ENCODE assay signal across 18 cellular contexts in genomic region chr3:81443948-81444347, GRCh38.
DNase-seq lines count a peak whose midpoint lies in the region; ATAC-seq and TF ChIP-seq lines count a peak whose summit lies in the region.
"Had no signal": no experiment of that assay in that cellular context is flagged by ENCODE, and none has a peak within 500 bp of the region (broad histone marks: within the 10 kb centered on the region; RNA-seq: fewer than 3 reads in every experiment).

No MANE protein-coding gene starts in this region.

- H2AFZ ChIP-seq in fibroblast of lung (ENCODE audit: low read length): no peak overlapping the region

- no peaks in the 10 kb centered on the region for H4K20me1 ChIP-seq in fibroblast of lung (ENCODE audit: control insufficient read depth, extremely low read depth, insufficient read depth, low read length)

- TF ChIP-seq CTCF in RWPE2 (IDR thresholded peaks at IDR 0.05; ENCODE audit: poor library complexity, severe bottlenecking) (no peak), fibroblast of lung (conservative IDR thresholded peaks at IDR 0.05 in 1 of 2, IDR thresholded peaks at IDR 0.05 in 1 of 2; ENCODE audit: low read depth in 1 of 2, low read length in 2 of 2) (no peak), psoas muscle (IDR thresholded peaks at IDR 0.05) (no peak)

- no peak overlapping the region for H3K9ac ChIP-seq in fibroblast of lung (ENCODE audit: insufficient read depth, low read length)

- DNase-seq in ELR (ENCODE audit: low read depth): peak; percentile 15
- DNase-seq in RWPE2 (ENCODE audit: low spot score): no peak
- DNase-seq in fibroblast of lung (ENCODE audit: low read depth in 2 of 2): peak in 1 of 2 donors; percentile 80
- DNase-seq in psoas muscle: no peak
- DNase-seq in NOMO-1 treated with DMSO at 0.1 percent for 48 hours (lab: John Stamatoyannopoulos, UW; ENCODE audit: unreplicated experiment): no peak
- no peak for DNase-seq in pons (ENCODE audit: low spot score)
- DNase-seq: activated CD4-positive, alpha-beta T cell treated with anti-CD3 and anti-CD28 coated beads, Interleukin-2, amount 50 U/mL, for 48 hours; activated gamma-delta T cell; CD4-positive, alpha-beta memory T cell; Karpas-422; naive B cell; NCI-H187; NCI-H69; T-helper 9 cell had no signal

- H3K4me1 ChIP-seq in RWPE2 (ENCODE audit: insufficient read depth, poor library complexity, severe bottlenecking): peaks cover 4% of the 10 kb centered on the region
- H3K4me1 ChIP-seq in fibroblast of lung (ENCODE audit: control insufficient read depth, extremely low read depth, insufficient read depth, low read length): peaks cover 3% of the 10 kb centered on the region
- no peaks in the 10 kb centered on the region for H3K4me1 ChIP-seq in psoas muscle

- intact Hi-C loops in psoas muscle (cut with DNase I): no loop called here

- no peak overlapping the region for H3K27ac ChIP-seq in RWPE2 (ENCODE audit: poor library complexity, severe bottlenecking)
- H3K27ac ChIP-seq in fibroblast of lung (ENCODE audit: insufficient read depth, low read length): peak overlapping the region; percentile 3
- peak overlapping the region; percentile 17 for H3K27ac ChIP-seq in psoas muscle
- H3K27ac ChIP-seq: esophagus muscularis mucosa had no signal

- WGBS in psoas muscle, 3 donors: 29 to 51% (median 36%) methylated on average over 1 of the region's 1 CpG

- H3K36me3 ChIP-seq in RWPE2 (ENCODE audit: low read depth) (no peaks in the 10 kb centered on the region), fibroblast of lung (ENCODE audit: control insufficient read depth, insufficient read depth, low read length) (no peaks in the 10 kb centered on the region), psoas muscle (ENCODE audit: insufficient read depth in 1 of 2, low read depth in 1 of 2) (no peaks in the 10 kb centered on the region)
- H3K36me3 ChIP-seq: esophagus muscularis mucosa had no signal

- ATAC-seq in RWPE2 (ENCODE audit: low read depth) (peak; percentile 86), psoas muscle (peak; percentile 21 to 68 (median 58)), HG03196 (IDR thresholded peaks at IDR 0.05; ENCODE audit: unreplicated experiment) (no peak), HG03342 (IDR thresholded peaks at IDR 0.05; ENCODE audit: unreplicated experiment) (no peak)

- H3K4me3 ChIP-seq in RWPE2 (ENCODE audit: severe bottlenecking): no peak overlapping the region
- no peak overlapping the region for H3K4me3 ChIP-seq in fibroblast of lung (replicated peaks in 1 of 4; ENCODE audit: control extremely low read depth in 1 of 4, insufficient read depth in 1 of 4, low read depth in 3 of 4, low read length in 4 of 4)
- no peak overlapping the region for H3K4me3 ChIP-seq in psoas muscle
- H3K4me3 ChIP-seq: esophagus muscularis mucosa, skin epidermis had no signal

- no peaks in the 10 kb centered on the region for H3K9me3 ChIP-seq in RWPE2 (ENCODE audit: severe bottlenecking)
- no peaks in the 10 kb centered on the region for H3K9me3 ChIP-seq in fibroblast of lung (ENCODE audit: control insufficient read depth, insufficient read depth, low read depth, low read length)
- no peaks in the 10 kb centered on the region for H3K9me3 ChIP-seq in psoas muscle
- H3K9me3 ChIP-seq: esophagus muscularis mucosa had no signal

- no peak overlapping the region for H3K4me2 ChIP-seq in fibroblast of lung (ENCODE audit: extremely low read depth, insufficient read depth, low read length)

- no peaks in the 10 kb centered on the region for H3K79me2 ChIP-seq in fibroblast of lung (ENCODE audit: control insufficient read depth, insufficient read depth, low read length)

- no peaks in the 10 kb centered on the region for H3K27me3 ChIP-seq in RWPE2 (ENCODE audit: insufficient read depth, poor library complexity, severe bottlenecking)
- H3K27me3 ChIP-seq in fibroblast of lung (ENCODE audit: control insufficient read depth, insufficient read depth, low read length): no peaks in the 10 kb centered on the region
- H3K27me3 ChIP-seq in psoas muscle (ENCODE audit: insufficient read depth in 3 of 3, low read length in 2 of 3): no peaks in the 10 kb centered on the region
- H3K27me3 ChIP-seq: esophagus muscularis mucosa had no signal

Comparison
In these comparisons a context has a peak if more than half of its experiments do, and no peak if none do; other contexts are left out.
1. ATAC-seq: peak in RWPE2 (single experiment) and psoas muscle (4 of 4); none in HG03196 (single experiment) and HG03342 (single experiment).